1 cellular context compared by ENCODE assay signal in genomic region chr10:72275351-72276012, GRCh38.
A peak's percentile ranks its signal among the peaks of the same experiment; 100 is the strongest.
TF ChIP-seq lines count a peak whose summit lies in the region.

No MANE protein-coding gene starts in this region.

TF ChIP-seq in K562, 482 proteins besides CTCF, POLR2A, EP300 and RAD21 (continued from another document and continues in another):
- no peak for TF ChIP-seq ARID3A (IDR thresholded peaks at IDR 0.05; ENCODE audit: borderline replicate concordance, low read depth, low read length)
- TF ChIP-seq MAFK (IDR thresholded peaks at IDR 0.05; ENCODE audit: low read length) = 0 out of 2 replicates have a peak, but pooled peaks have one; percentile 21
- no peak for TF ChIP-seq FOSL1 (tag; conservative IDR thresholded peaks at IDR 0.05)
- TF ChIP-seq FOXA3 (CRISPR knock-in tag; conservative IDR thresholded peaks at IDR 0.05 in 1 of 2, IDR thresholded peaks at IDR 0.05 in 1 of 2) = peak in 1 of 2 experiments; percentile 27; a peak in 3 of 4 replicates
- TF ChIP-seq PRDM10 (IDR thresholded peaks at IDR 0.05; ENCODE audit: partially characterized antibody) = no peak
- peak; percentile 22; the same call in 1 of the 2 replicates for TF ChIP-seq DEAF1 (CRISPR knock-in tag; IDR thresholded peaks at IDR 0.05)
- peak; percentile 68 for TF ChIP-seq ZBTB1 (CRISPR knock-in tag; IDR thresholded peaks at IDR 0.05; ENCODE audit: borderline replicate concordance, low read depth)
- no peak; the same call in 1 of the 2 replicates for TF ChIP-seq ZBTB7A (IDR thresholded peaks at IDR 0.05; ENCODE audit: borderline replicate concordance, control insufficient read depth, low read depth, low read length)
- peak; percentile 81 for TF ChIP-seq VEZF1 (CRISPR knock-in tag; IDR thresholded peaks at IDR 0.05)
- TF ChIP-seq NFRKB (IDR thresholded peaks at IDR 0.05; ENCODE audit: low read depth) = no peak
- peak; percentile 58; the same call in 1 of the 2 replicates for TF ChIP-seq ZSCAN32 (CRISPR knock-in tag; IDR thresholded peaks at IDR 0.05)
- peak; percentile 51; the same call in 1 of the 2 replicates for TF ChIP-seq ZNF134 (CRISPR knock-in tag; conservative IDR thresholded peaks at IDR 0.05)
- no peak for TF ChIP-seq NCOR1 (IDR thresholded peaks at IDR 0.05)
- TF ChIP-seq ZBED1 (IDR thresholded peaks at IDR 0.05) = peak; percentile 27; the same call in 1 of the 2 replicates
- TF ChIP-seq CCNT2 (IDR thresholded peaks at IDR 0.05; ENCODE audit: borderline replicate concordance, extremely low read depth, insufficient read length, low read depth, low read length) = peak; percentile 88
- TF ChIP-seq FUS (optimal IDR thresholded peaks at IDR 0.05; ENCODE audit: low read depth, low read length) = no peak
- TF ChIP-seq POLR2H (tag; IDR thresholded peaks at IDR 0.05; ENCODE audit: low read depth) = no peak
- no peak; the same call in 1 of the 2 replicates for TF ChIP-seq RAD51 (IDR thresholded peaks at IDR 0.05; ENCODE audit: borderline replicate concordance, low read depth)
- peak; percentile 80 for TF ChIP-seq MEF2D (tag; conservative IDR thresholded peaks at IDR 0.05; ENCODE audit: low read depth)
- no peak for TF ChIP-seq DNMT1 (IDR thresholded peaks at IDR 0.05)
- TF ChIP-seq NRF1 (conservative IDR thresholded peaks at IDR 0.05 in 1 of 2, IDR thresholded peaks at IDR 0.05 in 1 of 2) = no peak
- no peak for TF ChIP-seq THRA (IDR thresholded peaks at IDR 0.05)
- no peak for TF ChIP-seq MXI1 (IDR thresholded peaks at IDR 0.05; ENCODE audit: low read depth, low read length)
- no peak for TF ChIP-seq HMGN3 (IDR thresholded peaks at IDR 0.05; ENCODE audit: borderline replicate concordance, extremely low read depth, insufficient read length, low read depth, low read length)
- no peak for TF ChIP-seq ZNF76 (CRISPR knock-in tag; IDR thresholded peaks at IDR 0.05; ENCODE audit: borderline replicate concordance)
- no peak for TF ChIP-seq ATF7 (IDR thresholded peaks at IDR 0.05)
- TF ChIP-seq HLTF (IDR thresholded peaks at IDR 0.05) = no peak; the same call in 1 of the 2 replicates
- no peak for TF ChIP-seq CHD4 (IDR thresholded peaks at IDR 0.05; ENCODE audit: insufficient read depth, insufficient replicate concordance, low read depth, low read length, poor library complexity, severe bottlenecking)
- TF ChIP-seq HMG20A (CRISPR knock-in tag; conservative IDR thresholded peaks at IDR 0.05) = no peak
- TF ChIP-seq ID3 (CRISPR knock-in tag; IDR thresholded peaks at IDR 0.05) = no peak
- no peak for TF ChIP-seq ID3 (tag; IDR thresholded peaks at IDR 0.05)
- peak; percentile 95 for TF ChIP-seq THRB (CRISPR knock-in tag; conservative IDR thresholded peaks at IDR 0.05)
- TF ChIP-seq KLF13 (tag; IDR thresholded peaks at IDR 0.05; ENCODE audit: borderline replicate concordance, low read depth) = no peak
- no peak for TF ChIP-seq ZNF699 (CRISPR knock-in tag; IDR thresholded peaks at IDR 0.05; ENCODE audit: insufficient replicate concordance)
- no peak for TF ChIP-seq MAFF (IDR thresholded peaks at IDR 0.05; ENCODE audit: low read length)
- no peak for TF ChIP-seq SRSF3 (IDR thresholded peaks at IDR 0.05; ENCODE audit: insufficient read depth, low read length)
- TF ChIP-seq NFIC (IDR thresholded peaks at IDR 0.05) = no peak
- no peak for TF ChIP-seq ELF2 (CRISPR knock-in tag; IDR thresholded peaks at IDR 0.05)
- no peak for TF ChIP-seq ZNF77 (CRISPR knock-in tag; IDR thresholded peaks at IDR 0.05)
- no peak for TF ChIP-seq TBL1XR1 (IDR thresholded peaks at IDR 0.05; ENCODE audit: low read length in 2 of 2)
- no peak; the same call in 1 of the 2 replicates for TF ChIP-seq BRD4 (IDR thresholded peaks at IDR 0.05)
- TF ChIP-seq ZNF232 (CRISPR knock-in tag; IDR thresholded peaks at IDR 0.05) = no peak
- no peak for TF ChIP-seq ZFP36 (IDR thresholded peaks at IDR 0.05; ENCODE audit: low read depth, low read length, partially characterized antibody)
- no peak for TF ChIP-seq RBM34 (IDR thresholded peaks at IDR 0.05; ENCODE audit: borderline replicate concordance, insufficient read depth, low read length)
- TF ChIP-seq TAF1 (IDR thresholded peaks at IDR 0.05; ENCODE audit: control insufficient read depth, extremely low read depth, insufficient read depth, low read length, severe bottlenecking) = peak; percentile 19
- no peak for TF ChIP-seq SMARCE1 (IDR thresholded peaks at IDR 0.05)
- peak; percentile 66; the same call in 1 of the 2 replicates for TF ChIP-seq KAT7 (CRISPR knock-in tag; IDR thresholded peaks at IDR 0.05; ENCODE audit: borderline replicate concordance)
- no peak for TF ChIP-seq E2F4 (CRISPR knock-in tag; IDR thresholded peaks at IDR 0.05; ENCODE audit: low read depth)
- TF ChIP-seq MIER1 (IDR thresholded peaks at IDR 0.05; ENCODE audit: low read depth) = no peak
- TF ChIP-seq BCL6 (CRISPR knock-in tag; IDR thresholded peaks at IDR 0.05) = no peak
- TF ChIP-seq BRD9 (IDR thresholded peaks at IDR 0.05; ENCODE audit: low read depth, partially characterized antibody) = no peak
- no peak for TF ChIP-seq NCOA4 (IDR thresholded peaks at IDR 0.05; ENCODE audit: partially characterized antibody)
- no peak for TF ChIP-seq TRIM28 (IDR thresholded peaks at IDR 0.05)
